Comparison of ENCODE assay signal across 1 cellular context in genomic region chr1:223844962-223845809, GRCh38.
TF ChIP-seq lines count a peak whose summit lies in the region.

No MANE protein-coding gene starts in this region.

TF ChIP-seq in HepG2, 621 proteins besides CTCF, POLR2A, EP300 and RAD21 (continued from another document and continues in another):
- TF ChIP-seq, protein P1, sequence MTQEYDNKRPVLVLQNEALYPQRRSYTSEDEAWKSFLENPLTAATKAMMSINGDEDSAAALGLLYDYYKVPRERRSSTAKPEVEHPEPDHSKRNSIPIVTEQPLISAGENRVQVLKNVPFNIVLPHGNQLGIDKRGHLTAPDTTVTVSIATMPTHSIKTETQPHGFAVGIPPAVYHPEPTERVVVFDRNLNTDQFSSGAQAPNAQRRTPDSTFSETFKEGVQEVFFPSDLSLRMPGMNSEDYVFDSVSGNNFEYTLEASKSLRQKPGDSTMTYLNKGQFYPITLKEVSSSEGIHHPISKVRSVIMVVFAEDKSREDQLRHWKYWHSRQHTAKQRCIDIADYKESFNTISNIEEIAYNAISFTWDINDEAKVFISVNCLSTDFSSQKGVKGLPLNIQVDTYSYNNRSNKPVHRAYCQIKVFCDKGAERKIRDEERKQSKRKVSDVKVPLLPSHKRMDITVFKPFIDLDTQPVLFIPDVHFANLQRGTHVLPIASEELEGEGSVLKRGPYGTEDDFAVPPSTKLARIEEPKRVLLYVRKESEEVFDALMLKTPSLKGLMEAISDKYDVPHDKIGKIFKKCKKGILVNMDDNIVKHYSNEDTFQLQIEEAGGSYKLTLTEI (CRISPR knock-in tag; conservative IDR thresholded peaks at IDR 0.05) = no peak
- TF ChIP-seq ZNF883 (CRISPR knock-in tag; IDR thresholded peaks at IDR 0.05; ENCODE audit: not compliant biosample characterization) (no peak), RORA (CRISPR knock-in tag; IDR thresholded peaks at IDR 0.05) (no peak), THAP8 (CRISPR knock-in tag; IDR thresholded peaks at IDR 0.05; ENCODE audit: borderline replicate concordance) (no peak), SMC3 (IDR thresholded peaks at IDR 0.05; ENCODE audit: low read length) (no peak), ZNF713 (CRISPR knock-in tag; IDR thresholded peaks at IDR 0.05) (no peak), HNRNPL (IDR thresholded peaks at IDR 0.05; ENCODE audit: low read depth, low read length) (no peak), ZFP90 (CRISPR knock-in tag; IDR thresholded peaks at IDR 0.05; ENCODE audit: borderline replicate concordance) (no peak), RNF219 (CRISPR knock-in tag; IDR thresholded peaks at IDR 0.05) (no peak), SMAD9 (CRISPR knock-in tag; IDR thresholded peaks at IDR 0.05) (no peak), ZNF235 (CRISPR knock-in tag; IDR thresholded peaks at IDR 0.05; ENCODE audit: borderline replicate concordance) (no peak; the same call in 1 of the 2 replicates), ZNF362 (CRISPR knock-in tag; IDR thresholded peaks at IDR 0.05; ENCODE audit: borderline replicate concordance) (no peak; the same call in 1 of the 2 replicates), ZNF460 (CRISPR knock-in tag; IDR thresholded peaks at IDR 0.05; ENCODE audit: borderline replicate concordance) (no peak), POLR2G (IDR thresholded peaks at IDR 0.05; ENCODE audit: low read depth, low read length) (no peak), REXO4 (CRISPR knock-in tag; IDR thresholded peaks at IDR 0.05; ENCODE audit: borderline replicate concordance) (no peak), ZNF3 (CRISPR knock-in tag; IDR thresholded peaks at IDR 0.05) (no peak), ZNF670 (CRISPR knock-in tag; IDR thresholded peaks at IDR 0.05; ENCODE audit: borderline replicate concordance) (no peak), ZNF674 (CRISPR knock-in tag; IDR thresholded peaks at IDR 0.05; ENCODE audit: low read depth) (0 out of 2 replicates have a peak, but pooled peaks have one; percentile 2), ISX (CRISPR knock-in tag; conservative IDR thresholded peaks at IDR 0.05) (no peak), ZC3H4 (CRISPR knock-in tag; IDR thresholded peaks at IDR 0.05; ENCODE audit: borderline replicate concordance) (no peak; the same call in 1 of the 2 replicates), GZF1 (CRISPR knock-in tag; IDR thresholded peaks at IDR 0.05) (no peak), MED8 (CRISPR knock-in tag; IDR thresholded peaks at IDR 0.05; ENCODE audit: insufficient replicate concordance) (no peak), KDM6A (CRISPR knock-in tag; IDR thresholded peaks at IDR 0.05; ENCODE audit: low read depth) (no peak), ZNF687 (CRISPR knock-in tag; IDR thresholded peaks at IDR 0.05) (peak; percentile 52), ZNF777 (CRISPR knock-in tag; IDR thresholded peaks at IDR 0.05) (peak; percentile 100), JDP2 (CRISPR knock-in tag; IDR thresholded peaks at IDR 0.05; ENCODE audit: borderline replicate concordance) (no peak), RBM22 (optimal IDR thresholded peaks at IDR 0.05; ENCODE audit: low read length) (no peak), CREBL2 (CRISPR knock-in tag; IDR thresholded peaks at IDR 0.05; ENCODE audit: borderline replicate concordance) (no peak), CEBPZ (IDR thresholded peaks at IDR 0.05; ENCODE audit: low read length) (no peak), GLI4 (CRISPR knock-in tag; IDR thresholded peaks at IDR 0.05; ENCODE audit: borderline replicate concordance) (no peak), STAT5B (CRISPR knock-in tag; IDR thresholded peaks at IDR 0.05) (no peak), FOXA1 (IDR thresholded peaks at IDR 0.05) (no peak), FOXA1 (CRISPR knock-in tag; IDR thresholded peaks at IDR 0.05) (no peak)
- TF ChIP-seq, protein P2, sequence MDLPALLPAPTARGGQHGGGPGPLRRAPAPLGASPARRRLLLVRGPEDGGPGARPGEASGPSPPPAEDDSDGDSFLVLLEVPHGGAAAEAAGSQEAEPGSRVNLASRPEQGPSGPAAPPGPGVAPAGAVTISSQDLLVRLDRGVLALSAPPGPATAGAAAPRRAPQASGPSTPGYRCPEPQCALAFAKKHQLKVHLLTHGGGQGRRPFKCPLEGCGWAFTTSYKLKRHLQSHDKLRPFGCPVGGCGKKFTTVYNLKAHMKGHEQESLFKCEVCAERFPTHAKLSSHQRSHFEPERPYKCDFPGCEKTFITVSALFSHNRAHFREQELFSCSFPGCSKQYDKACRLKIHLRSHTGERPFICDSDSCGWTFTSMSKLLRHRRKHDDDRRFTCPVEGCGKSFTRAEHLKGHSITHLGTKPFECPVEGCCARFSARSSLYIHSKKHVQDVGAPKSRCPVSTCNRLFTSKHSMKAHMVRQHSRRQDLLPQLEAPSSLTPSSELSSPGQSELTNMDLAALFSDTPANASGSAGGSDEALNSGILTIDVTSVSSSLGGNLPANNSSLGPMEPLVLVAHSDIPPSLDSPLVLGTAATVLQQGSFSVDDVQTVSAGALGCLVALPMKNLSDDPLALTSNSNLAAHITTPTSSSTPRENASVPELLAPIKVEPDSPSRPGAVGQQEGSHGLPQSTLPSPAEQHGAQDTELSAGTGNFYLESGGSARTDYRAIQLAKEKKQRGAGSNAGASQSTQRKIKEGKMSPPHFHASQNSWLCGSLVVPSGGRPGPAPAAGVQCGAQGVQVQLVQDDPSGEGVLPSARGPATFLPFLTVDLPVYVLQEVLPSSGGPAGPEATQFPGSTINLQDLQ (CRISPR knock-in tag; IDR thresholded peaks at IDR 0.05) = peak; percentile 55; the same call in 1 of the 2 replicates
- TF ChIP-seq, protein P3, sequence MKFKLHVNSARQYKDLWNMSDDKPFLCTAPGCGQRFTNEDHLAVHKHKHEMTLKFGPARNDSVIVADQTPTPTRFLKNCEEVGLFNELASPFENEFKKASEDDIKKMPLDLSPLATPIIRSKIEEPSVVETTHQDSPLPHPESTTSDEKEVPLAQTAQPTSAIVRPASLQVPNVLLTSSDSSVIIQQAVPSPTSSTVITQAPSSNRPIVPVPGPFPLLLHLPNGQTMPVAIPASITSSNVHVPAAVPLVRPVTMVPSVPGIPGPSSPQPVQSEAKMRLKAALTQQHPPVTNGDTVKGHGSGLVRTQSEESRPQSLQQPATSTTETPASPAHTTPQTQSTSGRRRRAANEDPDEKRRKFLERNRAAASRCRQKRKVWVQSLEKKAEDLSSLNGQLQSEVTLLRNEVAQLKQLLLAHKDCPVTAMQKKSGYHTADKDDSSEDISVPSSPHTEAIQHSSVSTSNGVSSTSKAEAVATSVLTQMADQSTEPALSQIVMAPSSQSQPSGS (CRISPR knock-in tag; IDR thresholded peaks at IDR 0.05) = no peak
- TF ChIP-seq, protein P4, sequence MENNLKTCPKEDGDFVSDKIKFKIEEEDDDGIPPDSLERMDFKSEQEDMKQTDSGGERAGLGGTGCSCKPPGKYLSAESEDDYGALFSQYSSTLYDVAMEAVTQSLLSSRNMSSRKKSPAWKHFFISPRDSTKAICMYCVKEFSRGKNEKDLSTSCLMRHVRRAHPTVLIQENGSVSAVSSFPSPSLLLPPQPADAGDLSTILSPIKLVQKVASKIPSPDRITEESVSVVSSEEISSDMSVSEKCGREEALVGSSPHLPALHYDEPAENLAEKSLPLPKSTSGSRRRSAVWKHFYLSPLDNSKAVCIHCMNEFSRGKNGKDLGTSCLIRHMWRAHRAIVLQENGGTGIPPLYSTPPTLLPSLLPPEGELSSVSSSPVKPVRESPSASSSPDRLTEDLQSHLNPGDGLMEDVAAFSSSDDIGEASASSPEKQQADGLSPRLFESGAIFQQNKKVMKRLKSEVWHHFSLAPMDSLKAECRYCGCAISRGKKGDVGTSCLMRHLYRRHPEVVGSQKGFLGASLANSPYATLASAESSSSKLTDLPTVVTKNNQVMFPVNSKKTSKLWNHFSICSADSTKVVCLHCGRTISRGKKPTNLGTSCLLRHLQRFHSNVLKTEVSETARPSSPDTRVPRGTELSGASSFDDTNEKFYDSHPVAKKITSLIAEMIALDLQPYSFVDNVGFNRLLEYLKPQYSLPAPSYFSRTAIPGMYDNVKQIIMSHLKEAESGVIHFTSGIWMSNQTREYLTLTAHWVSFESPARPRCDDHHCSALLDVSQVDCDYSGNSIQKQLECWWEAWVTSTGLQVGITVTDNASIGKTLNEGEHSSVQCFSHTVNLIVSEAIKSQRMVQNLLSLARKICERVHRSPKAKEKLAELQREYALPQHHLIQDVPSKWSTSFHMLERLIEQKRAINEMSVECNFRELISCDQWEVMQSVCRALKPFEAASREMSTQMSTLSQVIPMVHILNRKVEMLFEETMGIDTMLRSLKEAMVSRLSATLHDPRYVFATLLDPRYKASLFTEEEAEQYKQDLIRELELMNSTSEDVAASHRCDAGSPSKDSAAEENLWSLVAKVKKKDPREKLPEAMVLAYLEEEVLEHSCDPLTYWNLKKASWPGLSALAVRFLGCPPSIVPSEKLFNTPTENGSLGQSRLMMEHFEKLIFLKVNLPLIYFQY (CRISPR knock-in tag; IDR thresholded peaks at IDR 0.05; ENCODE audit: borderline replicate concordance) = 0 out of 2 replicates have a peak, but pooled peaks have one; percentile 11
